ENCODE assay signal across 13 cellular contexts in genomic region chr17:4956493-4957061, GRCh38. TPM values are rescaled to one million over a fixed set of nuclear protein-coding genes. Genes with fewer than 3 reads are reported as not detected.
DNase-seq lines count a peak whose midpoint lies in the region; ATAC-seq and TF ChIP-seq lines count a peak whose summit lies in the region.
"Had no signal": no experiment of that assay in that cellular context is flagged by ENCODE, and none has a peak within 500 bp of the region (broad histone marks: within the 10 kb centered on the region; RNA-seq: fewer than 3 reads in every experiment).

No MANE protein-coding gene starts in this region.

- DNase-seq in AG04450 (ENCODE audit: low read depth, low spot score) = no peak
- DNase-seq in HCT116 (ENCODE audit: low read depth, low spot score) = no peak
- DNase-seq in activated T-helper 1 cell treated with anti-CD3 and anti-CD28 coated beads, Interleukin-12 subunit alpha, Interleukin-12 subunit beta, Interleukin-2, Interleukin-4 antibody, amounts not matched to agents 30 ng/mL and 10 ng/mL and 1 ng/mL, durations not matched to agents 14 hours and 24 hours and 36 hours (ENCODE audit: low spot score) = peak; percentile 20
- peak; percentile 30 to 36 (median 35) for DNase-seq in immature natural killer cell
- no peak for DNase-seq in cerebellum (ENCODE audit: low spot score)
- no peak for DNase-seq in germinal center (ENCODE audit: low spot score)
- DNase-seq in NCI-H1930 (lab: John Stamatoyannopoulos, UW) = no peak
- DNase-seq: NCI-H1694 had no signal

- intact Hi-C loops in HCT116 (cut with micrococcal nuclease) = no loop called here
- intact Hi-C loops in activated T-helper 1 cell treated with anti-CD3 and anti-CD28 coated beads, Interleukin-12 subunit alpha, Interleukin-12 subunit beta, Interleukin-2, Interleukin-4 antibody, amounts not matched to agents 30 ng/mL and 10 ng/mL and 1 ng/mL, durations not matched to agents 14 hours and 24 hours and 36 hours (cut with micrococcal nuclease) = loop anchor here (1.0 kb wide), 1 partner anchor 47 kb away; no protein-coding TSS in a partner anchor

- no peak overlapping the region for H3K27ac ChIP-seq in AG04450 (ENCODE audit: low read depth, low read length)
- no peak overlapping the region for H3K27ac ChIP-seq in HCT116 (ENCODE audit: low read depth, low read length)
- H3K27ac ChIP-seq: breast epithelium, prostate gland had no signal

- TF ChIP-seq CTCF in AG04450 (IDR thresholded peaks at IDR 0.05; ENCODE audit: low read depth, low read length) = peak; percentile 6; the same call in 1 of the 2 replicates
- TF ChIP-seq CTCF in HCT116 (IDR thresholded peaks at IDR 0.05 in 2 of 3, conservative IDR thresholded peaks at IDR 0.05 in 1 of 3; ENCODE audit: borderline replicate concordance in 1 of 3, insufficient read depth in 1 of 3, low read depth in 2 of 3, low read length in 2 of 3) = peak in 2 of 3 experiments; percentile 34 to 37; a peak in 3 of 6 replicates

- H3K4me3 ChIP-seq in AG04450 (ENCODE audit: low read depth, low read length) (no peak overlapping the region), HCT116 (replicated peaks in 1 of 2; ENCODE audit: low read depth in 1 of 2, low read length in 2 of 2) (no peak overlapping the region)
- H3K4me3 ChIP-seq: breast epithelium, prostate gland had no signal

- TF ChIP-seq RAD21 in HCT116 (IDR thresholded peaks at IDR 0.05; ENCODE audit: low read depth) = no peak

- H3K9me3 ChIP-seq in AG04450 (ENCODE audit: control insufficient read depth, insufficient read depth, low read length) (no peaks in the 10 kb centered on the region), HCT116 (ENCODE audit: control insufficient read depth in 1 of 2, insufficient read depth in 1 of 2, low read depth in 1 of 2, low read length in 2 of 2) (no peaks in the 10 kb centered on the region)
- H3K9me3 ChIP-seq: breast epithelium, prostate gland had no signal

- peaks cover 18% of the 10 kb centered on the region for H3K36me3 Mint-ChIP-seq in activated T-helper 1 cell treated with anti-CD3 and anti-CD28 coated beads, Interleukin-12 subunit alpha, Interleukin-12 subunit beta, Interleukin-2, Interleukin-4 antibody, amounts not matched to agents 30 ng/mL and 10 ng/mL and 1 ng/mL, durations not matched to agents 14 hours and 24 hours and 36 hours (ENCODE audit: low read depth)
- peaks cover 0 to 9% (median 8%) of the 10 kb centered on the region in 3 donors for H3K36me3 Mint-ChIP-seq in immature natural killer cell

- H4K20me1 ChIP-seq in HCT116 (ENCODE audit: insufficient read depth) = no peaks in the 10 kb centered on the region

- H3K4me1 Mint-ChIP-seq in activated T-helper 1 cell treated with anti-CD3 and anti-CD28 coated beads, Interleukin-12 subunit alpha, Interleukin-12 subunit beta, Interleukin-2, Interleukin-4 antibody, amounts not matched to agents 30 ng/mL and 10 ng/mL and 1 ng/mL, durations not matched to agents 14 hours and 24 hours and 36 hours (ENCODE audit: low read depth) = no peaks in the 10 kb centered on the region
- H3K4me1 Mint-ChIP-seq in immature natural killer cell = peaks cover 0 to 4% of the 10 kb centered on the region in 2 donors

- no peaks in the 10 kb centered on the region for H3K27me3 Mint-ChIP-seq in activated T-helper 1 cell treated with anti-CD3 and anti-CD28 coated beads, Interleukin-12 subunit alpha, Interleukin-12 subunit beta, Interleukin-2, Interleukin-4 antibody, amounts not matched to agents 30 ng/mL and 10 ng/mL and 1 ng/mL, durations not matched to agents 14 hours and 24 hours and 36 hours (ENCODE audit: insufficient read depth)
- H3K27me3 Mint-ChIP-seq in immature natural killer cell (ENCODE audit: low read depth in 3 of 3) = no peaks in the 10 kb centered on the region
- H3K27me3 Mint-ChIP-seq: CD8-positive, alpha-beta memory T cell had no signal

- BruUV-seq in HCT116 (replicated peaks; lab: Mats Ljungman, UMichigan) = no TSS peak

- H3K4me1 ChIP-seq in HCT116 (ENCODE audit: control insufficient read depth in 1 of 2, insufficient read depth in 2 of 2, low read length in 2 of 2) = peaks cover 7 to 20% of the 10 kb centered on the region in 2 experiments
- H3K4me1 ChIP-seq: breast epithelium, prostate gland had no signal

- H3K9me2 ChIP-seq in HCT116 (ENCODE audit: insufficient read depth) = no peaks in the 10 kb centered on the region

- no peaks in the 10 kb centered on the region for H3K36me3 ChIP-seq in HCT116 (ENCODE audit: control insufficient read depth in 1 of 2, insufficient read depth in 2 of 2, low read length in 2 of 2)

- no peaks in the 10 kb centered on the region for H3K9me3 Mint-ChIP-seq in activated T-helper 1 cell treated with anti-CD3 and anti-CD28 coated beads, Interleukin-12 subunit alpha, Interleukin-12 subunit beta, Interleukin-2, Interleukin-4 antibody, amounts not matched to agents 30 ng/mL and 10 ng/mL and 1 ng/mL, durations not matched to agents 14 hours and 24 hours and 36 hours
- no peaks in the 10 kb centered on the region for H3K9me3 Mint-ChIP-seq in immature natural killer cell
- H3K9me3 Mint-ChIP-seq: T-helper 2 cell treated with Interferon-gamma antibody and Interleukin-4, amounts not matched to agents 5 μg/mL and 100 μg/mL, for 36 hours had no signal

- H3K4me3 Mint-ChIP-seq in activated T-helper 1 cell treated with anti-CD3 and anti-CD28 coated beads, Interleukin-12 subunit alpha, Interleukin-12 subunit beta, Interleukin-2, Interleukin-4 antibody, amounts not matched to agents 30 ng/mL and 10 ng/mL and 1 ng/mL, durations not matched to agents 14 hours and 24 hours and 36 hours = no peak overlapping the region
- H3K4me3 Mint-ChIP-seq in immature natural killer cell = no peak overlapping the region
- H3K4me3 Mint-ChIP-seq: T-helper 2 cell treated with Interferon-gamma antibody and Interleukin-4, amounts not matched to agents 5 μg/mL and 100 μg/mL, for 36 hours had no signal

- H3K4me2 ChIP-seq in HCT116 (ENCODE audit: low read length) = no peak overlapping the region

- H3K79me2 ChIP-seq in HCT116 (ENCODE audit: insufficient read depth, low read length) = no peaks in the 10 kb centered on the region

- RAD21 ChIA-PET in HCT116 (lab: Charles Lee; ENCODE audit: low non-redundant PET in 1 of 2, low total read pairs in 2 of 2, uncharacterized antibody in 2 of 2, unreplicated experiment in 2 of 2) = no interaction called here

- CTCF ChIA-PET in AG04450 (lab: Charles Lee) = no interaction called here
- CTCF ChIA-PET in HCT116 (lab: Charles Lee) = interaction anchor here (2.1 kb wide), 1 partner anchor 10 kb away, joined by 7 read pairs; the partner anchor contains the start of gene SPAG7

- no peak overlapping the region for H3K9ac ChIP-seq in HCT116 (ENCODE audit: low read length)

- no peak for TF ChIP-seq POLR2A in HCT116 (IDR thresholded peaks at IDR 0.05; ENCODE audit: borderline replicate concordance, extremely low read depth, insufficient read depth, insufficient read length)

- ATAC-seq in HCT116 (peak; percentile 67), GM21360 (IDR thresholded peaks at IDR 0.05; ENCODE audit: unreplicated experiment) (no peak)

- no peak overlapping the region for H2AFZ ChIP-seq in HCT116 (ENCODE audit: low read depth, low read length, poor library complexity, severe bottlenecking)

- POLR2A ChIA-PET in AG04450 (lab: Yijun Ruan, JAX) = interaction anchor here (2.1 kb wide), 1 partner anchor 10 kb away, joined by 25 read pairs; no protein-coding TSS in a partner anchor
- POLR2A ChIA-PET in HCT116 (lab: Charles Lee) = interaction anchor here (4.6 kb wide), 1 partner anchor 11 kb away, joined by 27 read pairs; the partner anchor contains the start of gene SPAG7

- no peak overlapping the region for H3K27ac Mint-ChIP-seq in activated T-helper 1 cell treated with anti-CD3 and anti-CD28 coated beads, Interleukin-12 subunit alpha, Interleukin-12 subunit beta, Interleukin-2, Interleukin-4 antibody, amounts not matched to agents 30 ng/mL and 10 ng/mL and 1 ng/mL, durations not matched to agents 14 hours and 24 hours and 36 hours
- H3K27ac Mint-ChIP-seq in immature natural killer cell = no peak overlapping the region
- H3K27ac Mint-ChIP-seq: T-helper 2 cell treated with Interferon-gamma antibody and Interleukin-4, amounts not matched to agents 5 μg/mL and 100 μg/mL, for 36 hours had no signal

- H3K27me3 ChIP-seq in AG04450 (ENCODE audit: control insufficient read depth, insufficient read depth, low read length) = no peaks in the 10 kb centered on the region
- H3K27me3 ChIP-seq in HCT116 (ENCODE audit: insufficient read depth, low read length) = no peaks in the 10 kb centered on the region
- H3K27me3 ChIP-seq: breast epithelium had no signal

RNA-seq across cellular contexts. Expression of gene ENO3, which starts 5.7 kb away (rescaled TPM):
- 2.3 and 3.2 TPM in 2 replicates for polyA plus RNA-seq in AG04450 (2011; rRNA removed)
- 2.1 and 2.6 TPM in 2 replicates for polyA minus RNA-seq in AG04450 (2011; rRNA and poly(A)+ RNA removed)
- total RNA-seq in HCT116 (2021; ENCODE audit: unreplicated experiment) = 24.6 TPM
- 23.5 and 26.1 TPM in 2 replicates for polyA plus RNA-seq in HCT116 (2012)
- total RNA-seq in activated T-helper 1 cell treated with anti-CD3 and anti-CD28 coated beads, Interleukin-12 subunit alpha, Interleukin-12 subunit beta, Interleukin-2, Interleukin-4 antibody, amounts not matched to agents 30 ng/mL and 10 ng/mL and 1 ng/mL, durations not matched to agents 14 hours and 24 hours and 36 hours = 42.5 and 44.5 TPM in 2 replicates
- polyA plus RNA-seq in immature natural killer cell = 1 to 10 TPM; 1.6 to 4.2 (median 4.1) TPM
- total RNA-seq in cerebellum = 3.3 TPM

RNA-seq across cellular contexts. Expression of gene PFN1, which starts 8.2 kb away (rescaled TPM):
- 1,141 and 1,329 TPM in 2 replicates for polyA plus RNA-seq in AG04450 (2011; rRNA removed)
- 784 and 887 TPM in 2 replicates for polyA minus RNA-seq in AG04450 (2011; rRNA and poly(A)+ RNA removed)
- 1,213 TPM for total RNA-seq in HCT116 (2021; ENCODE audit: unreplicated experiment)
- polyA plus RNA-seq in HCT116 (2012) = 1,800 and 2,181 TPM in 2 replicates
- 1,423 and 1,429 TPM in 2 replicates for total RNA-seq in activated T-helper 1 cell treated with anti-CD3 and anti-CD28 coated beads, Interleukin-12 subunit alpha, Interleukin-12 subunit beta, Interleukin-2, Interleukin-4 antibody, amounts not matched to agents 30 ng/mL and 10 ng/mL and 1 ng/mL, durations not matched to agents 14 hours and 24 hours and 36 hours
- polyA plus RNA-seq in immature natural killer cell = 1,000 to 10,000 TPM; 3,573 to 4,444 (median 3,740) TPM
- 70.8 TPM for total RNA-seq in cerebellum

RNA-seq across cellular contexts. Expression of gene SPAG7, which starts 11.0 kb away (rescaled TPM):
- polyA plus RNA-seq in AG04450 (2011; rRNA removed) = 71.0 and 71.1 TPM in 2 replicates
- 27.9 and 32.1 TPM in 2 replicates for polyA minus RNA-seq in AG04450 (2011; rRNA and poly(A)+ RNA removed)
- 49.9 TPM for total RNA-seq in HCT116 (2021; ENCODE audit: unreplicated experiment)
- 68.7 and 76.9 TPM in 2 replicates for polyA plus RNA-seq in HCT116 (2012)
- total RNA-seq in activated T-helper 1 cell treated with anti-CD3 and anti-CD28 coated beads, Interleukin-12 subunit alpha, Interleukin-12 subunit beta, Interleukin-2, Interleukin-4 antibody, amounts not matched to agents 30 ng/mL and 10 ng/mL and 1 ng/mL, durations not matched to agents 14 hours and 24 hours and 36 hours = 66.5 and 69.5 TPM in 2 replicates
- 100 to 1,000 TPM; 117 to 164 (median 155) TPM for polyA plus RNA-seq in immature natural killer cell
- total RNA-seq in cerebellum = 24.0 TPM

RNA-seq across cellular contexts. Expression of gene RNF167, which starts 16.5 kb away (rescaled TPM):
- polyA plus RNA-seq in AG04450 (2011; rRNA removed) = 63.1 and 64.3 TPM in 2 replicates
- 59.1 and 74.8 TPM in 2 replicates for polyA minus RNA-seq in AG04450 (2011; rRNA and poly(A)+ RNA removed)
- total RNA-seq in HCT116 (2021; ENCODE audit: unreplicated experiment) = 105 TPM
- 98.7 and 129 TPM in 2 replicates for polyA plus RNA-seq in HCT116 (2012)
- total RNA-seq in activated T-helper 1 cell treated with anti-CD3 and anti-CD28 coated beads, Interleukin-12 subunit alpha, Interleukin-12 subunit beta, Interleukin-2, Interleukin-4 antibody, amounts not matched to agents 30 ng/mL and 10 ng/mL and 1 ng/mL, durations not matched to agents 14 hours and 24 hours and 36 hours = 138 and 140 TPM in 2 replicates
- 10 to 100 TPM; 62.3 to 78.2 (median 73.1) TPM for polyA plus RNA-seq in immature natural killer cell
- 15.8 TPM for total RNA-seq in cerebellum

RNA-seq across cellular contexts. Expression of gene SLC25A11, which starts 16.7 kb away (rescaled TPM):
- polyA plus RNA-seq in AG04450 (2011; rRNA removed) = 44.7 and 50.0 TPM in 2 replicates
- polyA minus RNA-seq in AG04450 (2011; rRNA and poly(A)+ RNA removed) = 33.0 and 50.2 TPM in 2 replicates
- 75.1 TPM for total RNA-seq in HCT116 (2021; ENCODE audit: unreplicated experiment)
- 78.4 and 79.1 TPM in 2 replicates for polyA plus RNA-seq in HCT116 (2012)
- total RNA-seq in activated T-helper 1 cell treated with anti-CD3 and anti-CD28 coated beads, Interleukin-12 subunit alpha, Interleukin-12 subunit beta, Interleukin-2, Interleukin-4 antibody, amounts not matched to agents 30 ng/mL and 10 ng/mL and 1 ng/mL, durations not matched to agents 14 hours and 24 hours and 36 hours = 111 and 116 TPM in 2 replicates
- 100 to 1,000 TPM; 139 to 196 (median 139) TPM for polyA plus RNA-seq in immature natural killer cell
- 37.2 TPM for total RNA-seq in cerebellum

Comparison
In these comparisons a context has a peak if more than half of its experiments do, and no peak if none do; other contexts are left out.
1. DNase-seq: peak in activated T-helper 1 cell treated with anti-CD3 and anti-CD28 coated beads, Interleukin-12 subunit alpha, Interleukin-12 subunit beta, Interleukin-2, Interleukin-4 antibody, amounts not matched to agents 30 ng/mL and 10 ng/mL and 1 ng/mL, durations not matched to agents 14 hours and 24 hours and 36 hours (single experiment) and immature natural killer cell (3 of 3); none in AG04450 (single experiment), HCT116 (single experiment), cerebellum (single experiment), germinal center (single experiment) and NCI-H1930 (0 of 2).
2. RNA of gene PFN1, which starts 8.2 kb away (total RNA-seq): 1,423 to 1,429 TPM in activated T-helper 1 cell treated with anti-CD3 and anti-CD28 coated beads, Interleukin-12 subunit alpha, Interleukin-12 subunit beta, Interleukin-2, Interleukin-4 antibody, amounts not matched to agents 30 ng/mL and 10 ng/mL and 1 ng/mL, durations not matched to agents 14 hours and 24 hours and 36 hours and 1,213 TPM in HCT116 (single experiment); 70.8 TPM in cerebellum (single experiment); every median in the first group is over 10 times any median in the second.